In the genomic region with DNA sequence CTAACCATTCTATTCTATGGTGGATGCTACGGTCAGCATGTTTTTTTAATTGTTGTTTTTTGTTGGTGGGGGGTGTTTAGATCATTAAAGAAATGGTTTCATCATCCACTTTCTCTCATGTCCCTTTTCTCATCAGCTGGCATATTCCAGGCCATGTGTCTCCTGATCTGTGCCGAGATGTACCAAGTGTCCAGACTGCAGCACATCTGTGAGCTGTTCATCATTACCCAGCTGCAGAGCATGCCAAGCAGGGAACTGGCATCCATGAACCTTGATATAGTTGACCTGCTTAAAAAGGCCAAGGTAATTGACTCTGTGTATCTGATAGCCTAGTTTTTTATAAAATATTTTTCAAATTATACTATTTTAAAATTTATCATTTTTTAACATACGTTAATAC, we compare ENCODE assay signal across 24 cellular contexts.
"Had no signal": no experiment of that assay in that cellular context is flagged by ENCODE, and none has a peak within 500 bp of the region (broad histone marks: within the 10 kb centered on the region; RNA-seq: fewer than 3 reads in every experiment).

No MANE protein-coding gene starts in this region.

- H3K4me3 ChIP-seq: gastroesophageal sphincter, heart left ventricle, hepatocyte, left lung, lower lobe of right lung, pancreas, smooth muscle cell, stomach, testis, tibial artery had no signal

- H3K27me3 Mint-ChIP-seq: natural killer cell treated with Interleukin-12 subunit alpha and Interleukin-12 subunit beta and Interleukin-15 and Interleukin-18, amount 100 ng/mL, for 72 hours; type B pancreatic cell had no signal

- H3K36me3 ChIP-seq: neutrophil had no signal

- H3K36me3 Mint-ChIP-seq: natural killer cell treated with Interleukin-12 subunit alpha and Interleukin-12 subunit beta and Interleukin-15 and Interleukin-18, amount 100 ng/mL, for 72 hours; stimulated activated effector memory CD8-positive, alpha-beta T cell treated with anti-CD3 and anti-CD28 coated beads, Interleukin-12 subunit alpha, Interleukin-12 subunit beta, amount 100 ng/mL, for 72 hours had no signal

- H3K27ac Mint-ChIP-seq: stimulated activated effector memory CD8-positive, alpha-beta T cell treated with anti-CD3 and anti-CD28 coated beads, Interleukin-12 subunit alpha, Interleukin-12 subunit beta, amount 100 ng/mL, for 72 hours; type B pancreatic cell had no signal

- H3K9me3 Mint-ChIP-seq: natural killer cell treated with Interleukin-12 subunit alpha and Interleukin-12 subunit beta and Interleukin-15 and Interleukin-18, amount 100 ng/mL, for 72 hours; neural crest cell; stimulated activated effector memory CD8-positive, alpha-beta T cell treated with anti-CD3 and anti-CD28 coated beads, Interleukin-12 subunit alpha, Interleukin-12 subunit beta, amount 100 ng/mL, for 72 hours; type B pancreatic cell had no signal

- DNase-seq: cerebellar nuclear complex; cortex of kidney; foreskin fibroblast; heart left ventricle; kidney; left lung; lower lobe of right lung; pancreas; stimulated activated CD4-positive, alpha-beta T cell treated with anti-CD3 and anti-CD28 coated beads, Interleukin-12 subunit alpha, Interleukin-12 subunit beta, amount 100 ng/mL, for 4 hours; stimulated activated CD4-positive, alpha-beta T cell treated with anti-CD3 and anti-CD28 coated beads, Interleukin-1b, Interleukin-23, amount 100 ng/mL, for 48 hours; stimulated activated CD4-positive, alpha-beta T cell treated with anti-CD3 and anti-CD28 coated beads, Interleukin-4, amount 100 ng/mL, for 24 hours; stimulated activated naive CD4-positive, alpha-beta T cell treated with Interleukin-2 at 50 U/mL for 16 hours; stomach; substantia nigra; testis; tibial artery had no signal

- H3K27me3 ChIP-seq: gastroesophageal sphincter, heart left ventricle, hepatocyte, left lung, neutrophil, pancreas, stomach, testis, tibial artery had no signal

- H3K9me3 ChIP-seq: gastroesophageal sphincter, heart left ventricle, left lung, lower lobe of right lung, neutrophil, pancreas, stomach, testis, tibial artery had no signal

- H3K27ac ChIP-seq: gastroesophageal sphincter, hepatocyte, left lung, lower lobe of right lung, neutrophil, pancreas, stomach, testis, tibial artery had no signal

- H3K4me2 ChIP-seq: hepatocyte, smooth muscle cell had no signal

- H3K4me3 Mint-ChIP-seq: natural killer cell treated with Interleukin-12 subunit alpha and Interleukin-12 subunit beta and Interleukin-15 and Interleukin-18, amount 100 ng/mL, for 72 hours; neural crest cell; stimulated activated effector memory CD8-positive, alpha-beta T cell treated with anti-CD3 and anti-CD28 coated beads, Interleukin-12 subunit alpha, Interleukin-12 subunit beta, amount 100 ng/mL, for 72 hours; type B pancreatic cell had no signal

- H2AFZ ChIP-seq: hepatocyte had no signal
